ENCODE assay signal across 1 cellular context in the genomic region with DNA sequence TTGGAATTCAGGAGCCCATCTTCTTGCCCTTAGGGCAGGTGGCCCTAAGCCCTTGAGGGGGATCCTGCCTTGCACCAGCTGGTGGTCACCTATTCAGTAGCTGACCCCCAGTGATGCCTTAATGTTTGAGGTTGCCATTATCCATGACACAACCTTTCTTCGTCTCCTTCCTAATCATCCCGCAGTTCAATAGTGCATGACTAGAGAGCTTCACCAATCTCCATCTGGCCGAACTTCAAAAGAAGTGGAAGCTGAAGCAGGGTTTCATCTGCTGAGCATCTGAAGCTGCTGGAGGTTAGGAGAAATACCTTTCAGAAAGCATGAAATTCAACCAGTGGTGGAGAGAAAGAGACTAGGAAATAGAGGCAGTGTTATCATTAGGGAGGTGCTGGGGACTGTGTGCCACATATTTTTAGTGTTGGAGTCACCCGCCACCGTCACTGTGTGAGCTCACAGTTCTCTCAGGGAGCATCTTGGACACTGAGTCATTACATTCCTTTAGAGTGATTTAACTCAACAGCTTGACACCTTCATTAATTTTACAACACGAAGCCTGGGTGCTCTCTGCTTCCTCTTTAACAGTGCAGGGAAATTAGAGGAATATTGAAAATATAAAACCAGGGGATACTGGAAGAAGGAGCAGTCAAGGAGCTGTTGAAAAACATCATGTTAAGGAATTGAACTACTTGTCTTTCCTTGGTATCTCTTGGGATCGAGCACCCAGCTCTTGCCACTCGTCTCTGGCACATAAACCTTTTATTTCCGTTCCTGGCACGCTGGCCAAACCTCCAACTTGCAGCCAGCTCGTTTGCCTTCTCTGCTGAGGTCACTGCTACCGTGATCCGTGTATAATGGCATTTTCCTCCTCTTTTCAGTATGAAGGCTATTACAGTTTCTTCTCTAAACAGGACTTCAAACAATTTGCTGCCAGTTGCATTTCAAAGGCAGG.
TF ChIP-seq lines count a peak whose summit lies in the region.

No MANE protein-coding gene starts in this region.

TF ChIP-seq in K562, 482 proteins besides CTCF, POLR2A, EP300 and RAD21:
- TF ChIP-seq, protein P1, sequence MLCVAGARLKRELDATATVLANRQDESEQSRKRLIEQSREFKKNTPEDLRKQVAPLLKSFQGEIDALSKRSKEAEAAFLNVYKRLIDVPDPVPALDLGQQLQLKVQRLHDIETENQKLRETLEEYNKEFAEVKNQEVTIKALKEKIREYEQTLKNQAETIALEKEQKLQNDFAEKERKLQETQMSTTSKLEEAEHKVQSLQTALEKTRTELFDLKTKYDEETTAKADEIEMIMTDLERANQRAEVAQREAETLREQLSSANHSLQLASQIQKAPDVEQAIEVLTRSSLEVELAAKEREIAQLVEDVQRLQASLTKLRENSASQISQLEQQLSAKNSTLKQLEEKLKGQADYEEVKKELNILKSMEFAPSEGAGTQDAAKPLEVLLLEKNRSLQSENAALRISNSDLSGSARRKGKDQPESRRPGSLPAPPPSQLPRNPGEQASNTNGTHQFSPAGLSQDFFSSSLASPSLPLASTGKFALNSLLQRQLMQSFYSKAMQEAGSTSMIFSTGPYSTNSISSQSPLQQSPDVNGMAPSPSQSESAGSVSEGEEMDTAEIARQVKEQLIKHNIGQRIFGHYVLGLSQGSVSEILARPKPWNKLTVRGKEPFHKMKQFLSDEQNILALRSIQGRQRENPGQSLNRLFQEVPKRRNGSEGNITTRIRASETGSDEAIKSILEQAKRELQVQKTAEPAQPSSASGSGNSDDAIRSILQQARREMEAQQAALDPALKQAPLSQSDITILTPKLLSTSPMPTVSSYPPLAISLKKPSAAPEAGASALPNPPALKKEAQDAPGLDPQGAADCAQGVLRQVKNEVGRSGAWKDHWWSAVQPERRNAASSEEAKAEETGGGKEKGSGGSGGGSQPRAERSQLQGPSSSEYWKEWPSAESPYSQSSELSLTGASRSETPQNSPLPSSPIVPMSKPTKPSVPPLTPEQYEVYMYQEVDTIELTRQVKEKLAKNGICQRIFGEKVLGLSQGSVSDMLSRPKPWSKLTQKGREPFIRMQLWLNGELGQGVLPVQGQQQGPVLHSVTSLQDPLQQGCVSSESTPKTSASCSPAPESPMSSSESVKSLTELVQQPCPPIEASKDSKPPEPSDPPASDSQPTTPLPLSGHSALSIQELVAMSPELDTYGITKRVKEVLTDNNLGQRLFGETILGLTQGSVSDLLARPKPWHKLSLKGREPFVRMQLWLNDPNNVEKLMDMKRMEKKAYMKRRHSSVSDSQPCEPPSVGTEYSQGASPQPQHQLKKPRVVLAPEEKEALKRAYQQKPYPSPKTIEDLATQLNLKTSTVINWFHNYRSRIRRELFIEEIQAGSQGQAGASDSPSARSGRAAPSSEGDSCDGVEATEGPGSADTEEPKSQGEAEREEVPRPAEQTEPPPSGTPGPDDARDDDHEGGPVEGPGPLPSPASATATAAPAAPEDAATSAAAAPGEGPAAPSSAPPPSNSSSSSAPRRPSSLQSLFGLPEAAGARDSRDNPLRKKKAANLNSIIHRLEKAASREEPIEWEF (CRISPR knock-in tag; IDR thresholded peaks at IDR 0.05) = no peak
- TF ChIP-seq RBM25 (IDR thresholded peaks at IDR 0.05; ENCODE audit: low read depth, low read length, severe bottlenecking) = no peak
- TF ChIP-seq SNRNP70 (optimal IDR thresholded peaks at IDR 0.05; ENCODE audit: low read depth, low read length) = no peak
- TF ChIP-seq GATAD2B (IDR thresholded peaks at IDR 0.05; ENCODE audit: borderline replicate concordance) = no peak
- TF ChIP-seq KLF13 (tag; IDR thresholded peaks at IDR 0.05; ENCODE audit: borderline replicate concordance, low read depth) = no peak
- no peak for TF ChIP-seq HMG20A (CRISPR knock-in tag; conservative IDR thresholded peaks at IDR 0.05)
- TF ChIP-seq CHCHD3 (CRISPR knock-in tag; IDR thresholded peaks at IDR 0.05) = no peak
- no peak for TF ChIP-seq RBFOX2 (IDR thresholded peaks at IDR 0.05; ENCODE audit: low read depth, low read length)
- no peak for TF ChIP-seq PHF8 (IDR thresholded peaks at IDR 0.05; ENCODE audit: borderline replicate concordance, low read length)
- no peak for TF ChIP-seq ZNF445 (CRISPR knock-in tag; IDR thresholded peaks at IDR 0.05; ENCODE audit: low read depth)
- TF ChIP-seq, protein P2, sequence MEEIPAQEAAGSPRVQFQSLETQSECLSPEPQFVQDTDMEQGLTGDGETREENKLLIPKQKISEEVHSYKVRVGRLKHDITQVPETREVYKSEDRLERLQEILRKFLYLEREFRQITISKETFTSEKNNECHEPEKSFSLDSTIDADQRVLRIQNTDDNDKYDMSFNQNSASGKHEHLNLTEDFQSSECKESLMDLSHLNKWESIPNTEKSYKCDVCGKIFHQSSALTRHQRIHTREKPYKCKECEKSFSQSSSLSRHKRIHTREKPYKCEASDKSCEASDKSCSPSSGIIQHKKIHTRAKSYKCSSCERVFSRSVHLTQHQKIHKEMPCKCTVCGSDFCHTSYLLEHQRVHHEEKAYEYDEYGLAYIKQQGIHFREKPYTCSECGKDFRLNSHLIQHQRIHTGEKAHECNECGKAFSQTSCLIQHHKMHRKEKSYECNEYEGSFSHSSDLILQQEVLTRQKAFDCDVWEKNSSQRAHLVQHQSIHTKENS (CRISPR knock-in tag; IDR thresholded peaks at IDR 0.05) = no peak
- no peak for TF ChIP-seq SMARCC2 (IDR thresholded peaks at IDR 0.05; ENCODE audit: low read depth)
- no peak for TF ChIP-seq TCFL5 (CRISPR knock-in tag; conservative IDR thresholded peaks at IDR 0.05)
- no peak for TF ChIP-seq NR4A1 (CRISPR knock-in tag; IDR thresholded peaks at IDR 0.05)
- TF ChIP-seq NR4A1 (tag; IDR thresholded peaks at IDR 0.05) = no peak
- TF ChIP-seq RBM17 (IDR thresholded peaks at IDR 0.05; ENCODE audit: borderline replicate concordance, low read depth, low read length) = no peak
- no peak for TF ChIP-seq NFE2L1 (tag; IDR thresholded peaks at IDR 0.05; ENCODE audit: borderline replicate concordance, low read depth)
- TF ChIP-seq XRCC5 (IDR thresholded peaks at IDR 0.05; ENCODE audit: low read depth, low read length) = no peak
- peak; percentile 60 for TF ChIP-seq MEIS2 (IDR thresholded peaks at IDR 0.05; ENCODE audit: partially characterized antibody)
- TF ChIP-seq JUND (IDR thresholded peaks at IDR 0.05; ENCODE audit: borderline replicate concordance, low read depth, low read length) = peak; percentile 40; the same call in 1 of the 2 replicates
- TF ChIP-seq JUND (tag; IDR thresholded peaks at IDR 0.05; ENCODE audit: borderline replicate concordance, low read depth, low read length) = peak; percentile 50; the same call in 1 of the 3 replicates
- no peak for TF ChIP-seq HOXB6 (CRISPR knock-in tag; IDR thresholded peaks at IDR 0.05; ENCODE audit: borderline replicate concordance)
- TF ChIP-seq BRD4 (IDR thresholded peaks at IDR 0.05) = no peak
- TF ChIP-seq ATF3 (IDR thresholded peaks at IDR 0.05) = peak; percentile 77
- TF ChIP-seq ATF3 (CRISPR knock-in tag; conservative IDR thresholded peaks at IDR 0.05) = no peak
- TF ChIP-seq ARNT (IDR thresholded peaks at IDR 0.05) = no peak
- no peak for TF ChIP-seq CC2D1A (IDR thresholded peaks at IDR 0.05)
- 0 out of 2 replicates have a peak, but pooled peaks have one; percentile 19 for TF ChIP-seq SMARCE1 (IDR thresholded peaks at IDR 0.05)
- no peak for TF ChIP-seq NFYB (IDR thresholded peaks at IDR 0.05; ENCODE audit: extremely low read depth, insufficient read length)
- no peak for TF ChIP-seq CAMTA2 (CRISPR knock-in tag; conservative IDR thresholded peaks at IDR 0.05)
- TF ChIP-seq ETS1 (conservative IDR thresholded peaks at IDR 0.05; ENCODE audit: control insufficient read depth, low read depth, low read length) = no peak
- TF ChIP-seq ELF2 (CRISPR knock-in tag; IDR thresholded peaks at IDR 0.05) = no peak
- no peak for TF ChIP-seq FOXM1 (IDR thresholded peaks at IDR 0.05; ENCODE audit: low read depth)
- no peak for TF ChIP-seq FOXM1 (CRISPR knock-in tag; IDR thresholded peaks at IDR 0.05; ENCODE audit: low read depth)
- no peak for TF ChIP-seq ZKSCAN8 (CRISPR knock-in tag; IDR thresholded peaks at IDR 0.05)
- no peak for TF ChIP-seq ETV1 (tag; conservative IDR thresholded peaks at IDR 0.05; ENCODE audit: low read depth)
- TF ChIP-seq DDX20 (tag; IDR thresholded peaks at IDR 0.05; ENCODE audit: low read depth) = no peak
- TF ChIP-seq THRAP3 (IDR thresholded peaks at IDR 0.05; ENCODE audit: borderline replicate concordance) = no peak
- TF ChIP-seq ZNF175 (CRISPR knock-in tag; IDR thresholded peaks at IDR 0.05; ENCODE audit: low read depth) = no peak
- TF ChIP-seq CCAR2 (IDR thresholded peaks at IDR 0.05; ENCODE audit: low read depth, low read length) = no peak
- 0 out of 2 replicates have a peak, but pooled peaks have one; percentile 20 for TF ChIP-seq CREM (IDR thresholded peaks at IDR 0.05; ENCODE audit: low read depth)
- TF ChIP-seq NFIC (IDR thresholded peaks at IDR 0.05) = no peak
- TF ChIP-seq ZNF239 (CRISPR knock-in tag; IDR thresholded peaks at IDR 0.05) = no peak
- peak; percentile 76 for TF ChIP-seq JUN (IDR thresholded peaks at IDR 0.05; ENCODE audit: borderline replicate concordance, low read depth, low read length)
- no peak for TF ChIP-seq JUN (CRISPR knock-in tag; IDR thresholded peaks at IDR 0.05; ENCODE audit: borderline replicate concordance)
- TF ChIP-seq COPS2 (conservative IDR thresholded peaks at IDR 0.05) = no peak
- TF ChIP-seq ZNF212 (CRISPR knock-in tag; IDR thresholded peaks at IDR 0.05) = no peak
- no peak for TF ChIP-seq ZNF134 (CRISPR knock-in tag; conservative IDR thresholded peaks at IDR 0.05)
- no peak for TF ChIP-seq HBP1 (CRISPR knock-in tag; IDR thresholded peaks at IDR 0.05)
- TF ChIP-seq L3MBTL2 (IDR thresholded peaks at IDR 0.05) = no peak
- TF ChIP-seq ZNF431 (CRISPR knock-in tag; IDR thresholded peaks at IDR 0.05) = no peak
- TF ChIP-seq C11orf30 (IDR thresholded peaks at IDR 0.05; ENCODE audit: low read depth) = no peak
- no peak for TF ChIP-seq ASH1L (IDR thresholded peaks at IDR 0.05; ENCODE audit: borderline replicate concordance, low read depth, partially characterized antibody)
- TF ChIP-seq, protein P3, sequence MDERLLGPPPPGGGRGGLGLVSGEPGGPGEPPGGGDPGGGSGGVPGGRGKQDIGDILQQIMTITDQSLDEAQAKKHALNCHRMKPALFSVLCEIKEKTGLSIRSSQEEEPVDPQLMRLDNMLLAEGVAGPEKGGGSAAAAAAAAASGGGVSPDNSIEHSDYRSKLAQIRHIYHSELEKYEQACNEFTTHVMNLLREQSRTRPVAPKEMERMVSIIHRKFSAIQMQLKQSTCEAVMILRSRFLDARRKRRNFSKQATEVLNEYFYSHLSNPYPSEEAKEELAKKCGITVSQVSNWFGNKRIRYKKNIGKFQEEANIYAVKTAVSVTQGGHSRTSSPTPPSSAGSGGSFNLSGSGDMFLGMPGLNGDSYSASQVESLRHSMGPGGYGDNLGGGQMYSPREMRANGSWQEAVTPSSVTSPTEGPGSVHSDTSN (CRISPR knock-in tag; IDR thresholded peaks at IDR 0.05; ENCODE audit: low read depth) = no peak
- TF ChIP-seq, protein P3 (tag; conservative IDR thresholded peaks at IDR 0.05; ENCODE audit: low read depth) = peak; percentile 60; the same call in 1 of the 2 replicates
- no peak for TF ChIP-seq STAT5A (IDR thresholded peaks at IDR 0.05; ENCODE audit: borderline replicate concordance, low read length)
- TF ChIP-seq ETV5 (CRISPR knock-in tag; IDR thresholded peaks at IDR 0.05; ENCODE audit: low read depth) = no peak
